ENCODE assay signal across 1 cellular context in genomic region chr3:187025656-187026320, GRCh38.
TF ChIP-seq lines count a peak whose summit lies in the region.

No MANE protein-coding gene starts in this region.

TF ChIP-seq in GM12878, 131 proteins besides CTCF, POLR2A, EP300 and RAD21 (continued from another document):
- TF ChIP-seq SMAD5 (IDR thresholded peaks at IDR 0.05; ENCODE audit: low read depth) (0 out of 2 replicates have a peak, but pooled peaks have one; percentile 15), POLR2AphosphoS5 (IDR thresholded peaks at IDR 0.05; ENCODE audit: low read length) (peak; percentile 64), BHLHE40 (IDR thresholded peaks at IDR 0.05; ENCODE audit: borderline replicate concordance in 1 of 2, low read depth in 2 of 2, low read length in 1 of 2) (peak; percentile 17 to 25; a peak in 1 of 4 replicates), TAF1 (IDR thresholded peaks at IDR 0.05; ENCODE audit: borderline replicate concordance, low read depth, low read length) (0 out of 2 replicates have a peak, but pooled peaks have one; percentile 32), MTA2 (IDR thresholded peaks at IDR 0.05; ENCODE audit: low read depth) (peak; percentile 10; the same call in 1 of the 2 replicates), ZNF217 (IDR thresholded peaks at IDR 0.05) (no peak), NRF1 (conservative IDR thresholded peaks at IDR 0.05; ENCODE audit: low read depth, low read length) (no peak), HDAC6 (IDR thresholded peaks at IDR 0.05; ENCODE audit: unreplicated experiment) (no peak), PAX5 (IDR thresholded peaks at IDR 0.05; ENCODE audit: borderline replicate concordance, low read depth, low read length) (peak; percentile 68), LARP7 (IDR thresholded peaks at IDR 0.05) (no peak), IKZF2 (IDR thresholded peaks at IDR 0.05) (no peak), RELA (IDR thresholded peaks at IDR 0.05; ENCODE audit: borderline replicate concordance, partially characterized antibody) (no peak), SPI1 (IDR thresholded peaks at IDR 0.05; ENCODE audit: borderline replicate concordance, insufficient read depth, low read depth, low read length) (0 out of 2 replicates have a peak, but pooled peaks have one; percentile 1), MXI1 (IDR thresholded peaks at IDR 0.05; ENCODE audit: low read depth, low read length) (peak; percentile 43; the same call in 1 of the 2 replicates), CUX1 (IDR thresholded peaks at IDR 0.05; ENCODE audit: insufficient replicate concordance, low read depth, low read length) (peak; percentile 66), ZZZ3 (IDR thresholded peaks at IDR 0.05; ENCODE audit: control insufficient read depth, insufficient read length, low read depth) (no peak)
TF ChIP-seq in GM12878: peak in this region for 22.
